Comparison of ENCODE assay signal across 8 cellular contexts in the genomic region with DNA sequence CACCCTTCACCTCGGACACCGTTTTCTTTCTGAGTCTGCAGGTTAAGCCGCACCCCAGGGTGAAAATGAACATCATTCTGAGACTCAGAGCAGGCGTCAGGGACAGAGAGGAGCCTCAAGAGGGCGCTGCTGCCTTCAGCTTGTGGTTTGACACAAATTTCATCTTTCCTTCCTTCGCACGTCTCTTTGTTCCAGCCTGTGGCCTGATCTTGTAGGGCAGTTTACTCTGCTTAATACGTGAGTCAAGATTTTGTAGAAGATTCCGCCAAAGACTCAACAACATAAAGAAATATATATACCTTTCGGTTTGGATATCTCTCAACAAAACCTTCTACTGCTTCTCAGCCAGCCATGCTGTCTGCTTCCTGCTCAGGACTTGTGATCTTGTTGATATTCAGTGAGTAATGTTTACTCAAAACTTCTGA.
A peak's percentile ranks its signal among the peaks of the same experiment; 100 is the strongest.
DNase-seq lines count a peak whose midpoint lies in the region; FAIRE-seq and TF ChIP-seq lines count a peak whose summit lies in the region.

No MANE protein-coding gene starts in this region.

- peak; percentile 69 for TF ChIP-seq CTCF in DOHH2 (IDR thresholded peaks at IDR 0.05; ENCODE audit: low read depth, low read length, poor library complexity, severe bottlenecking)
- peak; percentile 45; the same call in 1 of the 2 replicates for TF ChIP-seq CTCF in PC-9 (conservative IDR thresholded peaks at IDR 0.05)
- TF ChIP-seq CTCF in lower leg skin (IDR thresholded peaks at IDR 0.05): no peak

- 38 to 39% methylated on average over 10 of the region's 10 CpGs for WGBS in lower leg skin, 2 donors

- CTCF ChIA-PET in PC-9 (lab: Charles Lee): no interaction called here

- intact Hi-C loops in PC-9 (cut with micrococcal nuclease; ENCODE audit: unreplicated experiment) (no loop called here), lower leg skin (cut with DNase I; ENCODE audit: low total_unique reads) (no loop called here)

- TF ChIP-seq POLR2A in lower leg skin (IDR thresholded peaks at IDR 0.05): no peak

- H4K20me1 ChIP-seq in DOHH2 (ENCODE audit: control insufficient read depth, insufficient read depth, low read depth, low read length) (no peaks in the 10 kb centered on the region), PC-9 (ENCODE audit: insufficient read depth) (no peaks in the 10 kb centered on the region)

- H3F3A ChIP-seq in DOHH2 (ENCODE audit: control insufficient read depth, insufficient read depth): no peaks in the 10 kb centered on the region
- H3F3A ChIP-seq in PC-9 (ENCODE audit: insufficient read depth, low read depth): no peaks in the 10 kb centered on the region

- no peaks in the 10 kb centered on the region for H3K9me2 ChIP-seq in DOHH2 (replicated peaks; ENCODE audit: control insufficient read depth, low read length)
- no peaks in the 10 kb centered on the region for H3K9me2 ChIP-seq in PC-9 (ENCODE audit: insufficient read depth)

- no peak overlapping the region for H2AFZ ChIP-seq in PC-9

- POLR2A ChIA-PET in PC-9 (lab: Charles Lee; ENCODE audit: unreplicated experiment): no interaction called here

- H3K27me3 ChIP-seq in DOHH2 (ENCODE audit: control insufficient read depth, low read length): no peaks in the 10 kb centered on the region
- H3K27me3 ChIP-seq in PC-9 (ENCODE audit: insufficient read depth, low read depth): no peaks in the 10 kb centered on the region

- H3K4me2 ChIP-seq in DOHH2 (ENCODE audit: low read length) (no peak overlapping the region), PC-9 (no peak overlapping the region)

- no peak for FAIRE-seq in urothelium cell line (lab: Jason Lieb, UNC)

- no peaks in the 10 kb centered on the region for H3K9me3 ChIP-seq in DOHH2 (ENCODE audit: control insufficient read depth, insufficient read depth, low read length)
- no peaks in the 10 kb centered on the region for H3K9me3 ChIP-seq in PC-9 (ENCODE audit: insufficient read depth, low read depth)

- H3K4me3 ChIP-seq in DOHH2 (ENCODE audit: low read length) (no peak overlapping the region), PC-9 (no peak overlapping the region), lower leg skin (ENCODE audit: low read depth, poor library complexity, severe bottlenecking) (no peak overlapping the region)

- H3K79me2 ChIP-seq in DOHH2 (ENCODE audit: control insufficient read depth, low read length) (no peaks in the 10 kb centered on the region), PC-9 (ENCODE audit: low read depth) (no peaks in the 10 kb centered on the region)

- H3K36me3 ChIP-seq in DOHH2 (ENCODE audit: control insufficient read depth, low read length): no peaks in the 10 kb centered on the region
- no peaks in the 10 kb centered on the region for H3K36me3 ChIP-seq in PC-9 (ENCODE audit: low read depth)

- H3K27ac ChIP-seq in DOHH2 (ENCODE audit: low read depth, low read length): no peak overlapping the region
- H3K27ac ChIP-seq in PC-9: no peak overlapping the region

- DNase-seq in PC-9: peak in 1 of 2 experiments; percentile 14
- DNase-seq in activated T-helper 9 cell treated with anti-CD3 and anti-CD28 coated beads, Interleukin-2, amount 50 U/mL, for 16 hours (ENCODE audit: low read depth): peak; percentile 58
- DNase-seq in medulla oblongata (ENCODE audit: extremely low spot score): peak; percentile 25
- peak; percentile 13 for DNase-seq in urothelium cell line (ENCODE audit: low spot score)
- no peak for DNase-seq in NCI-H2081 treated with DMSO at 0.1 percent for 48 hours (lab: John Stamatoyannopoulos, UW)
- DNase-seq in lower leg skin (ENCODE audit: low spot score in 2 of 2): no peak
- no peak for DNase-seq in NCI-H2081 (lab: John Stamatoyannopoulos, UW)

- H3K4me1 ChIP-seq in DOHH2 (ENCODE audit: control insufficient read depth, low read length): no peaks in the 10 kb centered on the region
- H3K4me1 ChIP-seq in PC-9 (replicated peaks; ENCODE audit: insufficient read depth): no peaks in the 10 kb centered on the region

- BruUV-seq in PC-9 (replicated peaks; lab: Mats Ljungman, UMichigan): no TSS peak

Comparison
In these comparisons a context has a peak if more than half of its experiments do, and no peak if none do; other contexts are left out.
1. CTCF ChIP-seq: peak in DOHH2 (single experiment) and PC-9 (single experiment); none in lower leg skin (0 of 3).
2. DNase-seq: peak in activated T-helper 9 cell treated with anti-CD3 and anti-CD28 coated beads, Interleukin-2, amount 50 U/mL, for 16 hours (single experiment), medulla oblongata (single experiment) and urothelium cell line (single experiment); none in NCI-H2081 treated with DMSO at 0.1 percent for 48 hours (single experiment), lower leg skin (0 of 2) and NCI-H2081 (0 of 2).